Comparison of ENCODE assay signal across 11 cellular contexts in genomic region chr5:43036856-43037711, GRCh38. TPM values are rescaled to one million over a fixed set of nuclear protein-coding genes. Genes with fewer than 3 reads are reported as not detected.
DNase-seq lines count a peak whose midpoint lies in the region; ATAC-seq and TF ChIP-seq lines count a peak whose summit lies in the region.
"Had no signal": no experiment of that assay in that cellular context is flagged by ENCODE, and none has a peak within 500 bp of the region (broad histone marks: within the 10 kb centered on the region; RNA-seq: fewer than 3 reads in every experiment).

No MANE protein-coding gene starts in this region.

- no peaks in the 10 kb centered on the region for H3K79me2 ChIP-seq in neural cell (replicated peaks; ENCODE audit: insufficient read depth, low read length)

- peaks cover 33% of the 10 kb centered on the region for H3K4me1 ChIP-seq in CD8-positive, alpha-beta T cell (ENCODE audit: insufficient read depth, low read length)

- no peaks in the 10 kb centered on the region for H3K36me3 ChIP-seq in CD8-positive, alpha-beta T cell (ENCODE audit: insufficient read depth, low read length)
- no peaks in the 10 kb centered on the region for H3K36me3 ChIP-seq in neural cell (ENCODE audit: insufficient read depth, low read length)

- no peaks in the 10 kb centered on the region for H3K9me3 ChIP-seq in CD8-positive, alpha-beta T cell (ENCODE audit: low read length)
- H3K9me3 ChIP-seq in neural cell (ENCODE audit: low read length): peaks cover 16% of the 10 kb centered on the region
- H3K9me3 ChIP-seq: testis had no signal

- peaks cover 2% of the 10 kb centered on the region for H4K20me1 ChIP-seq in neural cell (ENCODE audit: insufficient read depth)

- no peak for TF ChIP-seq CTCF in CD8-positive, alpha-beta T cell (IDR thresholded peaks at IDR 0.05)
- TF ChIP-seq CTCF in epithelial cell of esophagus (IDR thresholded peaks at IDR 0.05; ENCODE audit: insufficient read depth, low read depth, low read length, missing control alignments) (no peak), neural cell (IDR thresholded peaks at IDR 0.05; ENCODE audit: poor library complexity, severe bottlenecking) (no peak)

- peaks cover 45% of the 10 kb centered on the region for H3K4me1 Mint-ChIP-seq in CD8-positive, alpha-beta T cell (ENCODE audit: low read depth)

- peak overlapping the region; percentile 58 for H3K27ac ChIP-seq in CD8-positive, alpha-beta T cell (ENCODE audit: low read depth, low read length)
- H3K27ac ChIP-seq in neural cell (ENCODE audit: low read length): no peak overlapping the region
- H3K27ac ChIP-seq: KMS-11, testis had no signal

- ATAC-seq in CD8-positive, alpha-beta T cell: no peak
- no peak for ATAC-seq in esophagus mucosa
- ATAC-seq in GM19351 (IDR thresholded peaks at IDR 0.05; ENCODE audit: unreplicated experiment): no peak
- ATAC-seq: left colon had no signal

- H3K27me3 ChIP-seq in CD8-positive, alpha-beta T cell (ENCODE audit: insufficient read depth, low read length): no peaks in the 10 kb centered on the region
- peaks cover 94% of the 10 kb centered on the region for H3K27me3 ChIP-seq in neural cell (ENCODE audit: insufficient read depth, low read depth, low read length)
- H3K27me3 ChIP-seq: testis had no signal

- DNase-seq in CD8-positive, alpha-beta T cell: no peak
- DNase-seq in RPMI8226 (peak; percentile 20), epithelial cell of esophagus (ENCODE audit: low read depth) (peak; percentile 42), SIG-M5 treated with dmso at 0.1 percent for 504 hours (lab: John Stamatoyannopoulos, UW; ENCODE audit: unreplicated experiment) (no peak), COR-L47 (lab: John Stamatoyannopoulos, UW) (no peak)
- DNase-seq: testis had no signal

- POLR2A ChIA-PET in CD8-positive, alpha-beta T cell (lab: Charles Lee): interaction anchor here (0.7 to 12.1 kb wide), 14 partner anchors 8 to 447 kb away, joined by 4 to 583 read pairs (median 16); partner anchors contain the start of genes HMGCS1, TMEM267 and ZNF131

- no peak for TF ChIP-seq RAD21 in neural cell (conservative IDR thresholded peaks at IDR 0.05)

- H3K9me3 Mint-ChIP-seq in CD8-positive, alpha-beta T cell: no peaks in the 10 kb centered on the region

- H2AFZ ChIP-seq in neural cell (ENCODE audit: low read depth, low read length): no peak overlapping the region

- peak overlapping the region; percentile 93 for H3K4me3 Mint-ChIP-seq in CD8-positive, alpha-beta T cell

- intact Hi-C loops in CD8-positive, alpha-beta T cell (cut with DNase I, micrococcal nuclease): loop anchor here (1.0 to 10.0 kb wide), 2 partner anchors 16 to 1132 kb away; partner anchors contain the start of gene RIMOC1 (in 1 of the 2)

- H3K27ac Mint-ChIP-seq in CD8-positive, alpha-beta T cell: peak overlapping the region; percentile 91

- H3K27me3 Mint-ChIP-seq in CD8-positive, alpha-beta T cell (ENCODE audit: low read depth): no peaks in the 10 kb centered on the region

- H3K9me2 ChIP-seq in neural cell (ENCODE audit: insufficient read depth, low read length): no peaks in the 10 kb centered on the region

- H3F3A ChIP-seq in neural cell (ENCODE audit: insufficient read depth, low read length, poor library complexity, severe bottlenecking): peaks cover 2% of the 10 kb centered on the region

- H3K4me2 ChIP-seq in neural cell (ENCODE audit: low read length): no peak overlapping the region
- H3K4me2 ChIP-seq: KMS-11 had no signal

- H3K4me3 ChIP-seq in CD8-positive, alpha-beta T cell (ENCODE audit: low read depth, low read length): peak overlapping the region; percentile 63
- H3K4me3 ChIP-seq in epithelial cell of esophagus (ENCODE audit: low read length): peak overlapping the region; percentile 43
- no peak overlapping the region for H3K4me3 ChIP-seq in neural cell (ENCODE audit: low read length)

- TF ChIP-seq EP300 in neural cell (conservative IDR thresholded peaks at IDR 0.05; ENCODE audit: poor library complexity, severe bottlenecking): no peak

- peaks cover 19% of the 10 kb centered on the region for H3K36me3 Mint-ChIP-seq in CD8-positive, alpha-beta T cell

- no peak overlapping the region for H3K9ac ChIP-seq in neural cell (ENCODE audit: low read length)
- H3K9ac ChIP-seq: KMS-11 had no signal

- CTCF ChIA-PET in CD8-positive, alpha-beta T cell (lab: Charles Lee): interaction anchor here (1.0 to 4.8 kb wide), 11 partner anchors 17 to 447 kb away, joined by 3 to 84 read pairs (median 6); partner anchors contain the start of gene TMEM267

TF ChIP-seq in neural cell, 6 proteins besides CTCF, POLR2A, EP300 and RAD21:
- TF ChIP-seq TAF1 (IDR thresholded peaks at IDR 0.05; ENCODE audit: low read depth) (no peak), REST (IDR thresholded peaks at IDR 0.05; ENCODE audit: borderline replicate concordance) (no peak), POLR2AphosphoS5 (IDR thresholded peaks at IDR 0.05) (peak; percentile 2)
TF ChIP-seq in neural cell: peak in this region for 1.

RNA-seq across cellular contexts. Expression of gene ANXA2R, which starts 3.0 kb away (rescaled TPM):
- 10 to 100 TPM; 38.2 to 39.5 TPM for total RNA-seq in CD8-positive, alpha-beta T cell
- not detected in 2 replicates for polyA plus RNA-seq in neural cell
- 0.49 and 0.58 TPM in 2 replicates for polyA minus RNA-seq in neural cell
- 1.8 TPM for total RNA-seq in esophagus mucosa

Comparison
In these comparisons a context has a peak if more than half of its experiments do, and no peak if none do; other contexts are left out.
1. DNase-seq: peak in RPMI8226 (single experiment) and epithelial cell of esophagus (single experiment); none in CD8-positive, alpha-beta T cell (0 of 7), SIG-M5 treated with dmso at 0.1 percent for 504 hours (single experiment) and COR-L47 (single experiment).
2. RNA of gene ANXA2R, which starts 3.0 kb away (total RNA-seq): 38.2 to 39.5 TPM in CD8-positive, alpha-beta T cell; 1.8 TPM in esophagus mucosa (single experiment); every median in the first group is over 10 times any median in the second.